In genomic region chr19:7421941-7422744, GRCh38 we compare ENCODE assay signal across 15 cellular contexts.
DNase-seq lines count a peak whose midpoint lies in the region; ATAC-seq, FAIRE-seq and TF ChIP-seq lines count a peak whose summit lies in the region.
"Had no signal": no experiment of that assay in that cellular context is flagged by ENCODE, and none has a peak within 500 bp of the region (broad histone marks: within the 10 kb centered on the region; RNA-seq: fewer than 3 reads in every experiment).

No MANE protein-coding gene starts in this region.

- H3K4me2 ChIP-seq in SK-N-SH: no peak overlapping the region

- no peak for ATAC-seq in SK-N-SH treated with all-trans-retinoic acid at 6 μM for 48 hours
- no peak for ATAC-seq in HG02981 (IDR thresholded peaks at IDR 0.05; ENCODE audit: unreplicated experiment)
- ATAC-seq: activated naive CD8-positive, alpha-beta T cell treated with anti-CD3 and anti-CD28 coated beads, Interleukin-2, amount 50 U/mL, for 24 hours; heart left ventricle; left cardiac atrium had no signal

- no peaks in the 10 kb centered on the region for H3K4me1 ChIP-seq in SK-N-SH (ENCODE audit: control insufficient read depth in 1 of 2, insufficient read depth in 2 of 2, low read depth in 1 of 2, low read length in 1 of 2)
- H3K4me1 ChIP-seq in HEK293 (ENCODE audit: control insufficient read depth, insufficient read depth, low read length): no peaks in the 10 kb centered on the region
- H3K4me1 ChIP-seq: heart left ventricle had no signal

- 89% methylated on average over 17 of the region's 17 CpGs for WGBS in SK-N-SH (ENCODE audit: low lambda C conversion rate)

- H3K36me3 ChIP-seq in SK-N-SH (replicated peaks in 1 of 2; ENCODE audit: control insufficient read depth in 1 of 2, insufficient read depth in 2 of 2, low read length in 1 of 2) (peaks cover 0 to 10% of the 10 kb centered on the region in 2 experiments), HEK293 (ENCODE audit: control insufficient read depth in 2 of 2, insufficient read depth in 1 of 2, low read length in 2 of 2) (peaks cover 0 to 3% of the 10 kb centered on the region in 2 experiments; a peak in 2 of 3 replicates), bronchial epithelial cell (ENCODE audit: control insufficient read depth, insufficient read depth, low read length) (peaks cover 7% of the 10 kb centered on the region)

- no peaks in the 10 kb centered on the region for H3K9me3 ChIP-seq in SK-N-SH
- no peaks in the 10 kb centered on the region for H3K9me3 ChIP-seq in HEK293 (ENCODE audit: control insufficient read depth, insufficient read depth, low read depth, low read length)
- H3K9me3 ChIP-seq: heart left ventricle, tibial nerve had no signal

- H3K27ac Mint-ChIP-seq in progenitor cell of endocrine pancreas: peak overlapping the region; percentile 93
- H3K27ac Mint-ChIP-seq: activated naive CD8-positive, alpha-beta T cell treated with anti-CD3 and anti-CD28 coated beads, Interleukin-2, amount 50 U/mL, for 24 hours had no signal

- H3K9ac ChIP-seq in SK-N-SH: no peak overlapping the region

- TF ChIP-seq CTCF in SK-N-SH (IDR thresholded peaks at IDR 0.05): no peak
- no peak for TF ChIP-seq CTCF in HEK293 (tag by site-specific recombination; IDR thresholded peaks at IDR 0.05)
- TF ChIP-seq CTCF in bronchial epithelial cell (IDR thresholded peaks at IDR 0.05; ENCODE audit: insufficient read depth, low read length, severe bottlenecking): no peak
- TF ChIP-seq CTCF in progenitor cell of endocrine pancreas (IDR thresholded peaks at IDR 0.05; ENCODE audit: unreplicated experiment): no peak

- H3K9me3 Mint-ChIP-seq in progenitor cell of endocrine pancreas (ENCODE audit: low read depth): no peaks in the 10 kb centered on the region
- H3K9me3 Mint-ChIP-seq: activated naive CD8-positive, alpha-beta T cell treated with anti-CD3 and anti-CD28 coated beads, Interleukin-2, amount 50 U/mL, for 24 hours had no signal

- no peaks in the 10 kb centered on the region for H3K27me3 ChIP-seq in SK-N-SH (ENCODE audit: insufficient read depth)
- no peaks in the 10 kb centered on the region for H3K27me3 ChIP-seq in bronchial epithelial cell (ENCODE audit: control insufficient read depth, insufficient read depth, low read length)
- H3K27me3 ChIP-seq: heart left ventricle, tibial nerve had no signal

- DNase-seq in SK-N-SH (no peak), bronchial epithelial cell (ENCODE audit: low read depth) (peak; percentile 65), progenitor cell of endocrine pancreas (ENCODE audit: low spot score, unreplicated experiment) (no peak), putamen (ENCODE audit: low spot score) (no peak), caudate nucleus (lab: John Stamatoyannopoulos, UW) (no peak)
- DNase-seq: activated naive CD8-positive, alpha-beta T cell treated with anti-CD3 and anti-CD28 coated beads, Interleukin-2, amount 50 U/mL, for 24 hours; heart left ventricle; left cardiac atrium; MV-4-11 had no signal

- peaks cover 23% of the 10 kb centered on the region for H3K4me1 Mint-ChIP-seq in progenitor cell of endocrine pancreas (ENCODE audit: low read depth)

- H3K9me2 ChIP-seq in SK-N-SH: no peaks in the 10 kb centered on the region

- no peak overlapping the region for H2AFZ ChIP-seq in SK-N-SH (ENCODE audit: low read depth)

- no peaks in the 10 kb centered on the region for H3F3A ChIP-seq in SK-N-SH (replicated peaks; ENCODE audit: insufficient read depth)

- peaks cover 24% of the 10 kb centered on the region for H4K20me1 ChIP-seq in SK-N-SH (ENCODE audit: insufficient read depth)

- no peak for FAIRE-seq in bronchial epithelial cell (lab: Jason Lieb, UNC)
- FAIRE-seq: GM18507 had no signal

- no peak for TF ChIP-seq RAD21 in SK-N-SH (IDR thresholded peaks at IDR 0.05; ENCODE audit: low read length)

- peaks cover 7% of the 10 kb centered on the region for H3K36me3 Mint-ChIP-seq in progenitor cell of endocrine pancreas (ENCODE audit: insufficient read depth)

- peaks cover 30% of the 10 kb centered on the region for H3K79me2 ChIP-seq in SK-N-SH (ENCODE audit: insufficient read depth)

- no peak overlapping the region for H3K4me3 Mint-ChIP-seq in progenitor cell of endocrine pancreas (ENCODE audit: low read depth)
- H3K4me3 Mint-ChIP-seq: activated naive CD8-positive, alpha-beta T cell treated with anti-CD3 and anti-CD28 coated beads, Interleukin-2, amount 50 U/mL, for 24 hours had no signal

- no peak overlapping the region for H3K4me3 ChIP-seq in SK-N-SH (ENCODE audit: low read depth in 2 of 2, low read length in 1 of 2)
- no peak overlapping the region for H3K4me3 ChIP-seq in HEK293 (ENCODE audit: low read depth, low read length)
- H3K4me3 ChIP-seq in bronchial epithelial cell (ENCODE audit: low read depth, low read length): no peak overlapping the region
- H3K4me3 ChIP-seq: heart left ventricle, tibial nerve had no signal

- TF ChIP-seq EP300 in SK-N-SH (IDR thresholded peaks at IDR 0.05; ENCODE audit: borderline replicate concordance in 1 of 2, low read depth in 1 of 2, low read length in 1 of 2): no peak

- no peak overlapping the region for H3K27ac ChIP-seq in SK-N-SH (ENCODE audit: low read depth in 2 of 2, low read length in 1 of 2)
- H3K27ac ChIP-seq in HEK293 (ENCODE audit: extremely low read depth, low read depth, low read length): no peak overlapping the region
- no peak overlapping the region for H3K27ac ChIP-seq in caudate nucleus (ENCODE audit: low read depth, low read length)
- H3K27ac ChIP-seq: 22Rv1, heart left ventricle, tibial nerve had no signal

- no peaks in the 10 kb centered on the region for H3K27me3 Mint-ChIP-seq in progenitor cell of endocrine pancreas
- H3K27me3 Mint-ChIP-seq: activated naive CD8-positive, alpha-beta T cell treated with anti-CD3 and anti-CD28 coated beads, Interleukin-2, amount 50 U/mL, for 24 hours had no signal

- CTCF ChIA-PET in SK-N-SH (lab: Yijun Ruan, JAX): no interaction called here
- CTCF ChIA-PET in HEK293 (lab: Yijun Ruan, JAX): no interaction called here

- POLR2A ChIA-PET in SK-N-SH (lab: Yijun Ruan, JAX): no interaction called here
- POLR2A ChIA-PET in HEK293 (lab: Yijun Ruan, JAX): no interaction called here

TF ChIP-seq in SK-N-SH treated with all-trans-retinoic acid at 6 μM for 48 hours, 23 proteins besides CTCF, POLR2A, EP300 and RAD21:
- TF ChIP-seq TOX (CRISPR knock-in tag; IDR thresholded peaks at IDR 0.05; ENCODE audit: borderline replicate concordance) (no peak), ZFP3 (CRISPR knock-in tag; IDR thresholded peaks at IDR 0.05) (peak; percentile 96)

TF ChIP-seq in SK-N-SH, 30 proteins besides CTCF, POLR2A, EP300 and RAD21:
- TF ChIP-seq SIN3A (IDR thresholded peaks at IDR 0.05; ENCODE audit: borderline replicate concordance, low read depth, low read length): no peak
- no peak for TF ChIP-seq USF1 (IDR thresholded peaks at IDR 0.05; ENCODE audit: borderline replicate concordance, low read depth)
- no peak for TF ChIP-seq GABPA (IDR thresholded peaks at IDR 0.05; ENCODE audit: low read depth)
- no peak for TF ChIP-seq RCOR1 (IDR thresholded peaks at IDR 0.05; ENCODE audit: low read length)
- no peak for TF ChIP-seq YY1 (IDR thresholded peaks at IDR 0.05; ENCODE audit: low read depth)
- no peak for TF ChIP-seq EZH2phosphoT487 (IDR thresholded peaks at IDR 0.05; ENCODE audit: borderline replicate concordance, low read depth)
- no peak for TF ChIP-seq SMC3 (IDR thresholded peaks at IDR 0.05; ENCODE audit: low read depth, low read length)
- TF ChIP-seq PBX3 (IDR thresholded peaks at IDR 0.05): no peak
- TF ChIP-seq TCF12 (IDR thresholded peaks at IDR 0.05): no peak

TF ChIP-seq in HEK293, 187 proteins besides CTCF, POLR2A, EP300 and RAD21:
- TF ChIP-seq ZNF548 (tag by site-specific recombination; IDR thresholded peaks at IDR 0.05) (no peak), ZFP3 (tag by site-specific recombination; IDR thresholded peaks at IDR 0.05; ENCODE audit: low read depth) (peak; percentile 97), ZNF366 (tag by site-specific recombination; conservative IDR thresholded peaks at IDR 0.05) (0 out of 2 replicates have a peak, but pooled peaks have one; percentile 27), ZNF600 (tag by site-specific recombination; IDR thresholded peaks at IDR 0.05) (0 out of 2 replicates have a peak, but pooled peaks have one; percentile 10), ZNF610 (tag by site-specific recombination; IDR thresholded peaks at IDR 0.05; ENCODE audit: borderline replicate concordance) (no peak), TSHZ1 (tag by site-specific recombination; IDR thresholded peaks at IDR 0.05; ENCODE audit: borderline replicate concordance) (no peak), ZBTB17 (tag by site-specific recombination; IDR thresholded peaks at IDR 0.05) (peak; percentile 37; the same call in 1 of the 2 replicates)
TF ChIP-seq in HEK293: peak in this region for 4.
